ENCODE assay signal across 28 cellular contexts in genomic region chr11:11776714-11777113, GRCh38.
"Had no signal": no experiment of that assay in that cellular context is flagged by ENCODE, and none has a peak within 500 bp of the region (broad histone marks: within the 10 kb centered on the region; RNA-seq: fewer than 3 reads in every experiment).

No MANE protein-coding gene starts in this region.

- H3K27ac ChIP-seq: stomach, suprapubic skin, testis, thoracic aorta, thyroid gland, tibial artery, tibial nerve, transverse colon, upper lobe of left lung, upper lobe of right lung, uterus, vagina had no signal

- H3K27me3 ChIP-seq: testis, thyroid gland, tibial artery, upper lobe of left lung, upper lobe of right lung, uterus, vagina had no signal

- H3K4me3 ChIP-seq: stomach, suprapubic skin, testis, thoracic aorta, thyroid gland, tibial artery, tibial nerve, transverse colon, upper lobe of left lung, upper lobe of right lung, uterus, vagina had no signal

- H3K36me3 ChIP-seq: stomach, suprapubic skin, thoracic aorta, thyroid gland, tibial artery, tibial nerve, transverse colon, upper lobe of left lung, upper lobe of right lung, uterus, vagina had no signal

- H3K9me3 ChIP-seq: stomach, suprapubic skin, testis, thoracic aorta, thyroid gland, tibial artery, tibial nerve, transverse colon, upper lobe of left lung, upper lobe of right lung, uterus, vagina had no signal

- H3K4me1 ChIP-seq: stomach, testis, tibial artery, tibial nerve, transverse colon, upper lobe of left lung, upper lobe of right lung, uterus had no signal

- H3K36me3 Mint-ChIP-seq: stimulated activated effector memory CD8-positive, alpha-beta T cell treated with anti-CD3 and anti-CD28 coated beads, Interleukin-12 subunit alpha, Interleukin-12 subunit beta, amount 100 ng/mL, for 72 hours; stimulated activated memory B cell treated with anti-CD40 and anti-IgM and Interleukin-4, amounts not matched to agents 10 μg/mL and 1 μg/mL and 100 μg/mL, for 72 hours; stimulated activated naive B cell treated with anti-CD40 and anti-IgM and Interleukin-4, amounts not matched to agents 10 μg/mL and 1 μg/mL and 100 μg/mL, for 72 hours; type B pancreatic cell had no signal

- ATAC-seq: stimulated activated effector memory CD8-positive, alpha-beta T cell treated with anti-CD3 and anti-CD28 coated beads, Interleukin-12 subunit alpha, Interleukin-12 subunit beta, amount 100 ng/mL, for 72 hours; stimulated activated memory B cell treated with anti-CD40 and anti-IgM and Interleukin-4, amounts not matched to agents 10 μg/mL and 1 μg/mL and 100 μg/mL, for 72 hours; stimulated activated naive B cell treated with anti-CD40 and anti-IgM and Interleukin-4, amounts not matched to agents 10 μg/mL and 1 μg/mL and 100 μg/mL, for 72 hours; stimulated activated naive CD8-positive, alpha-beta T cell treated with anti-CD3 and anti-CD28 coated beads, Interleukin-15, amount 100 ng/mL, for 72 hours; stimulated activated naive CD8-positive, alpha-beta T cell treated with anti-CD3 and anti-CD28 coated beads, Interleukin-15, Interleukin-2, amounts not matched to agents 100 U/mL and 50 U/mL, for 24 hours; upper lobe of right lung had no signal

- H3K27ac Mint-ChIP-seq: stimulated activated effector memory CD8-positive, alpha-beta T cell treated with anti-CD3 and anti-CD28 coated beads, Interleukin-12 subunit alpha, Interleukin-12 subunit beta, amount 100 ng/mL, for 72 hours; stimulated activated memory B cell treated with anti-CD40 and anti-IgM and Interleukin-4, amounts not matched to agents 10 μg/mL and 1 μg/mL and 100 μg/mL, for 72 hours; stimulated activated naive B cell treated with anti-CD40 and anti-IgM and Interleukin-4, amounts not matched to agents 10 μg/mL and 1 μg/mL and 100 μg/mL, for 72 hours; stimulated activated naive CD8-positive, alpha-beta T cell treated with anti-CD3 and anti-CD28 coated beads, Interleukin-15, amount 100 ng/mL, for 72 hours; stimulated activated naive CD8-positive, alpha-beta T cell treated with anti-CD3 and anti-CD28 coated beads, Interleukin-15, Interleukin-2, amounts not matched to agents 100 ng/mL and 50 ng/mL, for 24 hours; type B pancreatic cell had no signal

- H3K4me3 Mint-ChIP-seq: stimulated activated effector memory CD8-positive, alpha-beta T cell treated with anti-CD3 and anti-CD28 coated beads, Interleukin-12 subunit alpha, Interleukin-12 subunit beta, amount 100 ng/mL, for 72 hours; stimulated activated memory B cell treated with anti-CD40 and anti-IgM and Interleukin-4, amounts not matched to agents 10 μg/mL and 1 μg/mL and 100 μg/mL, for 72 hours; stimulated activated naive B cell treated with anti-CD40 and anti-IgM and Interleukin-4, amounts not matched to agents 10 μg/mL and 1 μg/mL and 100 μg/mL, for 72 hours; stimulated activated naive CD8-positive, alpha-beta T cell treated with anti-CD3 and anti-CD28 coated beads, Interleukin-15, amount 100 ng/mL, for 72 hours; stimulated activated naive CD8-positive, alpha-beta T cell treated with anti-CD3 and anti-CD28 coated beads, Interleukin-15, Interleukin-2, amounts not matched to agents 100 ng/mL and 50 ng/mL, for 24 hours; type B pancreatic cell had no signal

- H3K4me1 Mint-ChIP-seq: stimulated activated memory B cell treated with anti-CD40 and anti-IgM and Interleukin-4, amounts not matched to agents 10 μg/mL and 1 μg/mL and 100 μg/mL, for 72 hours; stimulated activated naive B cell treated with anti-CD40 and anti-IgM and Interleukin-4, amounts not matched to agents 10 μg/mL and 1 μg/mL and 100 μg/mL, for 72 hours; stimulated activated naive CD8-positive, alpha-beta T cell treated with anti-CD3 and anti-CD28 coated beads, Interleukin-15, amount 100 ng/mL, for 72 hours had no signal

- H3K9me3 Mint-ChIP-seq: stimulated activated effector memory CD8-positive, alpha-beta T cell treated with anti-CD3 and anti-CD28 coated beads, Interleukin-12 subunit alpha, Interleukin-12 subunit beta, amount 100 ng/mL, for 72 hours; stimulated activated memory B cell treated with anti-CD40 and anti-IgM and Interleukin-4, amounts not matched to agents 10 μg/mL and 1 μg/mL and 100 μg/mL, for 72 hours; stimulated activated naive B cell treated with anti-CD40 and anti-IgM and Interleukin-4, amounts not matched to agents 10 μg/mL and 1 μg/mL and 100 μg/mL, for 72 hours; stimulated activated naive CD8-positive, alpha-beta T cell treated with anti-CD3 and anti-CD28 coated beads, Interleukin-15, amount 100 ng/mL, for 72 hours; stimulated activated naive CD8-positive, alpha-beta T cell treated with anti-CD3 and anti-CD28 coated beads, Interleukin-15, Interleukin-2, amounts not matched to agents 100 ng/mL and 50 ng/mL, for 24 hours; type B pancreatic cell had no signal

- DNase-seq: stimulated activated CD4-positive, alpha-beta T cell treated with anti-CD3 and anti-CD28 coated beads, Interleukin-2, amount 100 ng/mL, for 48 hours; stimulated activated CD4-positive, alpha-beta T cell treated with anti-CD3 and anti-CD28 coated beads, Interleukin-4, amount 100 ng/mL, for 1 hour; stimulated activated CD4-positive, alpha-beta T cell treated with anti-CD3 and anti-CD28 coated beads, Interleukin-4, amount 100 ng/mL, for 24 hours; stimulated activated CD4-positive, alpha-beta T cell treated with anti-CD3 and anti-CD28 coated beads, Interleukin-4, amount 100 ng/mL, for 4 hours; stimulated activated CD8-positive, alpha-beta memory T cell treated with anti-CD3 and anti-CD28 coated beads, Interleukin-4, amount 100 ng/mL, for 48 hours; stimulated activated naive B cell treated with anti-CD40 and anti-IgM and Interleukin-4, amounts not matched to agents 10 μg/mL and 1 μg/mL and 100 μg/mL, for 72 hours; stimulated activated naive CD4-positive, alpha-beta T cell; stimulated activated naive CD4-positive, alpha-beta T cell treated with Interleukin-2 at 50 U/mL for 16 hours; stimulated activated naive CD8-positive, alpha-beta T cell treated with anti-CD3 and anti-CD28 coated beads, Interleukin-15, amount 100 ng/mL, for 72 hours; stimulated activated naive CD8-positive, alpha-beta T cell treated with anti-CD3 and anti-CD28 coated beads, Interleukin-15, Interleukin-2, amounts not matched to agents 100 U/mL and 50 U/mL, for 24 hours; stomach; substantia nigra; testis; thyroid gland; tibial artery; transverse colon; trophoblast cell; upper lobe of left lung; upper lobe of right lung; uterus had no signal
